Comparison of ENCODE assay signal across 1 cellular context in the genomic region with DNA sequence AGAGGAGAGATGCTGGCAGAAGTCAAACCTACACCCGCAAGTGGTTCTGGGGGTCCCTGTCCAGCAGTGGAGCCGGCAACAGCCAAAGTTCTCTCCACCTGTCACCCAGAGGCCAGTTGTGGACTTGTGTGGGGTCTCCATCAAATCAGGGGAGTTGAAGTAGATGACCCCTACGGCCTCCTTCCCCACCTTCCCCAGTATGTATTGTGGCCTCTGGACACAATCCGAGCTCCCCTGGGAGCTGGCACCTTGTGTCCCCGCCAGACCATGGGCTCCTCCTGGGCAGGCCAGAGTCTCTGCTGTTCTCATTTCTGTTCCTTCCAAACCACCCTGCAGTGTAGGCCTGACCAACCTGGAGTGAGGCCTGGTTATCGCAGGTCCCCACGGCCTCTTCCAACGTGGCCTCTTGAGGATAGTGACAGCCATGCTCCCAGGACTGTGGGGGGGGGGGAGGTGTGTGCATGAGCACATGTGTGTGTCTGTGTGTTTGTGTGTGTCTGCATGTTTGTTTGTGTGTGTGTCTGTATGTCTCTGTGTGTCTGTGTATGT.
TF ChIP-seq lines count a peak whose summit lies in the region.

No MANE protein-coding gene starts in this region.

TF ChIP-seq in K562, 482 proteins besides CTCF, POLR2A, EP300 and RAD21 (continued from another document):
- TF ChIP-seq, protein P1, sequence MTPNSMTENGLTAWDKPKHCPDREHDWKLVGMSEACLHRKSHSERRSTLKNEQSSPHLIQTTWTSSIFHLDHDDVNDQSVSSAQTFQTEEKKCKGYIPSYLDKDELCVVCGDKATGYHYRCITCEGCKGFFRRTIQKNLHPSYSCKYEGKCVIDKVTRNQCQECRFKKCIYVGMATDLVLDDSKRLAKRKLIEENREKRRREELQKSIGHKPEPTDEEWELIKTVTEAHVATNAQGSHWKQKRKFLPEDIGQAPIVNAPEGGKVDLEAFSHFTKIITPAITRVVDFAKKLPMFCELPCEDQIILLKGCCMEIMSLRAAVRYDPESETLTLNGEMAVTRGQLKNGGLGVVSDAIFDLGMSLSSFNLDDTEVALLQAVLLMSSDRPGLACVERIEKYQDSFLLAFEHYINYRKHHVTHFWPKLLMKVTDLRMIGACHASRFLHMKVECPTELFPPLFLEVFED (CRISPR knock-in tag; conservative IDR thresholded peaks at IDR 0.05): no peak
- TF ChIP-seq ZNF830 (CRISPR knock-in tag; IDR thresholded peaks at IDR 0.05) (no peak), GABPB1 (CRISPR knock-in tag; IDR thresholded peaks at IDR 0.05) (no peak), TCF3 (CRISPR knock-in tag; IDR thresholded peaks at IDR 0.05) (no peak)
